Comparison of ENCODE assay signal across 17 cellular contexts in genomic region chr5:67293177-67293576, GRCh38.
DNase-seq lines count a peak whose midpoint lies in the region; ATAC-seq and TF ChIP-seq lines count a peak whose summit lies in the region.
"Had no signal": no experiment of that assay in that cellular context is flagged by ENCODE, and none has a peak within 500 bp of the region (broad histone marks: within the 10 kb centered on the region; RNA-seq: fewer than 3 reads in every experiment).

No MANE protein-coding gene starts in this region.

- H2AFZ ChIP-seq in DND-41 (ENCODE audit: low read depth, low read length), result no peak overlapping the region

- intact Hi-C loops in sigmoid colon (cut with DNase I), result no loop called here

- H3K79me2 ChIP-seq in DND-41 (ENCODE audit: insufficient read depth, low read length), result no peaks in the 10 kb centered on the region

- H3K9me3 ChIP-seq in DND-41 (ENCODE audit: insufficient read depth, low read length, severe bottlenecking) (no peaks in the 10 kb centered on the region), sigmoid colon (no peaks in the 10 kb centered on the region)
- H3K9me3 ChIP-seq: A549 had no signal

- TF ChIP-seq POLR2A in sigmoid colon (IDR thresholded peaks at IDR 0.05), result no peak

- ATAC-seq in DND-41 (ENCODE audit: insufficient read depth, low read depth) (peak; percentile 69; the same call in 1 of the 3 replicates), HG02678 (IDR thresholded peaks at IDR 0.05; ENCODE audit: unreplicated experiment) (no peak)
- ATAC-seq: A549 had no signal

- H3K27me3 ChIP-seq in DND-41 (ENCODE audit: insufficient read depth, low read length, poor library complexity), result no peaks in the 10 kb centered on the region
- no peaks in the 10 kb centered on the region for H3K27me3 ChIP-seq in sigmoid colon

- H3K4me3 ChIP-seq in DND-41 (ENCODE audit: low read depth in 1 of 2, low read length in 2 of 2), result no peak overlapping the region
- H3K4me3 ChIP-seq in sigmoid colon, result no peak overlapping the region
- H3K4me3 ChIP-seq: A549, SK-N-MC had no signal

- H3K27ac ChIP-seq in DND-41 (ENCODE audit: low read length) (peak overlapping the region; percentile 19; the same call in 1 of the 2 replicates), sigmoid colon (peak overlapping the region; percentile 68 to 77 (median 74))
- H3K27ac ChIP-seq: A549, SK-N-MC had no signal

- no peaks in the 10 kb centered on the region for H3K36me3 ChIP-seq in DND-41 (ENCODE audit: insufficient read depth, low read length)
- H3K36me3 ChIP-seq in sigmoid colon, result no peaks in the 10 kb centered on the region

- no peak overlapping the region for H3K9ac ChIP-seq in DND-41 (ENCODE audit: low read depth, low read length)

- no peaks in the 10 kb centered on the region for H4K20me1 ChIP-seq in DND-41 (ENCODE audit: insufficient read depth, low read length)

- no peak for TF ChIP-seq EP300 in sigmoid colon (IDR thresholded peaks at IDR 0.05)

- no peak overlapping the region for H3K4me2 ChIP-seq in DND-41 (ENCODE audit: insufficient read depth, low read length)
- H3K4me2 ChIP-seq: A549 had no signal

- DNase-seq in DND-41 (no peak), SK-MEL-5 (ENCODE audit: low read depth, low spot score) (peak; percentile 61), globus pallidus (ENCODE audit: low spot score) (peak; percentile 80), sigmoid colon (no peak), D341Med (ENCODE audit: low spot score) (no peak), NCI-H82 (lab: John Stamatoyannopoulos, UW) (no peak), SKM-1 (lab: John Stamatoyannopoulos, UW; ENCODE audit: unreplicated experiment) (no peak)
- DNase-seq: EL, IMR-90, Kasumi-1, NCI-H1930, NCI-H2171, NCI-H446, OCI-M1 had no signal

- in situ Hi-C loops in SK-MEL-5 (cut with HindIII; ENCODE audit: low pct_unique_long_range_greater_than_20kb, low sequenced_read_pairs), result no loop called here

- H3K4me1 ChIP-seq in DND-41 (ENCODE audit: insufficient read depth, low read length) (peaks cover 16% of the 10 kb centered on the region), sigmoid colon (peaks cover 0 to 68% (median 63%) of the 10 kb centered on the region in 4 donors)
- H3K4me1 ChIP-seq: A549 had no signal

- TF ChIP-seq CTCF in DND-41 (IDR thresholded peaks at IDR 0.05; ENCODE audit: borderline replicate concordance, extremely low read depth, low read length, poor library complexity, severe bottlenecking) (no peak), sigmoid colon (IDR thresholded peaks at IDR 0.05) (no peak)

Comparison
In these comparisons a context has a peak if more than half of its experiments do, and no peak if none do; other contexts are left out.
1. DNase-seq: peak in SK-MEL-5 (single experiment) and globus pallidus (single experiment); none in DND-41 (single experiment), sigmoid colon (single experiment), D341Med (single experiment), NCI-H82 (single experiment) and SKM-1 (single experiment).